Comparison of ENCODE assay signal across 9 cellular contexts in the genomic region with DNA sequence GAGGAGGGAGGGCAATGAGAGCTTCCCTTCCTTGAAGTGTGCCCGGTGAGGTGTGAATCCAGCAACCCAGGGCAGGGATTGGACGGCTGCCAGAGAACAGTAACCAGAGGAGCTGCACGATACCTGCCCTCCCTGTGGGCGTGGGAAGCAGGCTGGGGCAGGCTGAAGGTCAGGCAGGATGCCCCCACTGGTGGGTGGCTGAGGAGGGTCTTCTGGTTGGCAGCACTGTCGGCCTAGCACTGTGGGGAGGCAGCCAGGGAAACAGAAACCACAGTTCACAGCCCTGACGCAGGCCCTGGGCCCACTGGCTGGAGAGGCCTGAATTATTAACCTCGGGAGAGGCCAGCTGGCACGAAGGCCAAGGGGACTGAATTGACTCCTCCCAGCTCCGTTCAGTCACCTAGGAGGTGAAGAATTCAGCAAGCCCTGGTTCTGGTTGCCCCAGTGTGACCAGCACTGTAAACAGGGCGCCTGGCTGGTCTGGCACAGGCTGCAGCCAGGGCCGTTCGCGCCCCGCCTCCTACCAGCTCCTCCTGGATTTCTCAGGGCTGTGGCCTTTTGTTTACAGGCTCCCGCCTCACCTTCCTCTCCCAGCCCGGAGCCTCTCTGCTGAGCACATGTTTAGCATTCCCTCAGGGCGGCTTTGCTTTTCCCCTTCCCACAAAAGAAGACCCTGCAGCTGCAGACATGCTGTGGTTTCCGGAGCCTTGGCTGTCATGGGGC.
A peak's percentile ranks its signal among the peaks of the same experiment; 100 is the strongest.
DNase-seq lines count a peak whose midpoint lies in the region; ATAC-seq and TF ChIP-seq lines count a peak whose summit lies in the region.
"Had no signal": no experiment of that assay in that cellular context is flagged by ENCODE, and none has a peak within 500 bp of the region (broad histone marks: within the 10 kb centered on the region; RNA-seq: fewer than 3 reads in every experiment).

No MANE protein-coding gene starts in this region.

- H3K9me3 ChIP-seq in RWPE2 (ENCODE audit: severe bottlenecking) (no peaks in the 10 kb centered on the region), left ventricle myocardium inferior (replicated peaks) (no peaks in the 10 kb centered on the region)
- H3K9me3 ChIP-seq: ascending aorta had no signal

- no peak overlapping the region for H3K27ac Mint-ChIP-seq in activated T-helper 2 cell treated with anti-CD3 and anti-CD28 coated beads, Interferon-gamma antibody, Interleukin-2, Interleukin-4, amounts not matched to agents 10 μg/mL and 5 μg/mL and 100 μg/mL, durations not matched to agents 14 hours and 24 hours and 36 hours
- no peak overlapping the region for H3K27ac Mint-ChIP-seq in activated naive CD4-positive, alpha-beta T cell treated with anti-CD3 and anti-CD28 coated beads for 36 hours

- H3K4me1 ChIP-seq in RWPE2 (ENCODE audit: insufficient read depth, poor library complexity, severe bottlenecking) (peaks cover 18% of the 10 kb centered on the region), left ventricle myocardium inferior (peaks cover 46% of the 10 kb centered on the region)

- no peak overlapping the region for H3K4me3 ChIP-seq in RWPE2 (ENCODE audit: severe bottlenecking)
- H3K4me3 ChIP-seq in left ventricle myocardium inferior = peak overlapping the region; percentile 31

- H3K27me3 ChIP-seq in RWPE2 (ENCODE audit: insufficient read depth, poor library complexity, severe bottlenecking) (no peaks in the 10 kb centered on the region), left ventricle myocardium inferior (ENCODE audit: low read depth) (no peaks in the 10 kb centered on the region)
- H3K27me3 ChIP-seq: ascending aorta had no signal

- ATAC-seq in HG03135 (IDR thresholded peaks at IDR 0.05; ENCODE audit: unreplicated experiment) (peak; percentile 72), RWPE2 (ENCODE audit: low read depth) (peak; percentile 79), sciatic nerve (peak; percentile 76), GM21576 (IDR thresholded peaks at IDR 0.05; ENCODE audit: unreplicated experiment) (no peak)

- DNase-seq in G401 (ENCODE audit: low spot score) (peak; percentile 51), RWPE2 (ENCODE audit: low spot score) (peak; percentile 81), left ventricle myocardium inferior (peak; percentile 54), sciatic nerve (ENCODE audit: low spot score) (peak; percentile 67)
- DNase-seq in activated T-helper 2 cell treated with anti-CD3 and anti-CD28 coated beads, Interferon-gamma antibody, Interleukin-2, Interleukin-4, amounts not matched to agents 10 μg/mL and 5 μg/mL and 100 μg/mL, durations not matched to agents 14 hours and 24 hours and 36 hours (ENCODE audit: low spot score) = no peak
- DNase-seq in activated naive CD4-positive, alpha-beta T cell treated with anti-CD3 and anti-CD28 coated beads for 36 hours = no peak

- in situ Hi-C loops in G401 (cut with HindIII; ENCODE audit: low sequenced_read_pairs) = no loop called here

- no peaks in the 10 kb centered on the region for H3K27me3 Mint-ChIP-seq in activated T-helper 2 cell treated with anti-CD3 and anti-CD28 coated beads, Interferon-gamma antibody, Interleukin-2, Interleukin-4, amounts not matched to agents 10 μg/mL and 5 μg/mL and 100 μg/mL, durations not matched to agents 14 hours and 24 hours and 36 hours (ENCODE audit: low read depth)
- H3K27me3 Mint-ChIP-seq in activated naive CD4-positive, alpha-beta T cell treated with anti-CD3 and anti-CD28 coated beads for 36 hours (ENCODE audit: low read depth) = no peaks in the 10 kb centered on the region

- no peaks in the 10 kb centered on the region for H3K36me3 Mint-ChIP-seq in activated T-helper 2 cell treated with anti-CD3 and anti-CD28 coated beads, Interferon-gamma antibody, Interleukin-2, Interleukin-4, amounts not matched to agents 10 μg/mL and 5 μg/mL and 100 μg/mL, durations not matched to agents 14 hours and 24 hours and 36 hours (ENCODE audit: low read depth)
- no peaks in the 10 kb centered on the region for H3K36me3 Mint-ChIP-seq in activated naive CD4-positive, alpha-beta T cell treated with anti-CD3 and anti-CD28 coated beads for 36 hours (ENCODE audit: low read depth)

- H3K27ac ChIP-seq in RWPE2 (ENCODE audit: poor library complexity, severe bottlenecking) = no peak overlapping the region
- peak overlapping the region; percentile 68 for H3K27ac ChIP-seq in left ventricle myocardium inferior (replicated peaks)

- intact Hi-C loops in left ventricle myocardium inferior (cut with micrococcal nuclease) (no loop called here), sciatic nerve (cut with DNase I) (no loop called here)
- intact Hi-C loops in activated T-helper 2 cell treated with anti-CD3 and anti-CD28 coated beads, Interferon-gamma antibody, Interleukin-2, Interleukin-4, amounts not matched to agents 10 μg/mL and 5 μg/mL and 100 μg/mL, durations not matched to agents 14 hours and 24 hours and 36 hours (cut with micrococcal nuclease) = no loop called here
- intact Hi-C loops in activated naive CD4-positive, alpha-beta T cell treated with anti-CD3 and anti-CD28 coated beads for 36 hours (cut with micrococcal nuclease) = no loop called here

- no peak overlapping the region for H3K4me3 Mint-ChIP-seq in activated T-helper 2 cell treated with anti-CD3 and anti-CD28 coated beads, Interferon-gamma antibody, Interleukin-2, Interleukin-4, amounts not matched to agents 10 μg/mL and 5 μg/mL and 100 μg/mL, durations not matched to agents 14 hours and 24 hours and 36 hours (ENCODE audit: low read depth)
- H3K4me3 Mint-ChIP-seq in activated naive CD4-positive, alpha-beta T cell treated with anti-CD3 and anti-CD28 coated beads for 36 hours = no peak overlapping the region

- CTCF ChIA-PET in activated naive CD4-positive, alpha-beta T cell treated with anti-CD3 and anti-CD28 coated beads for 36 hours (lab: Charles Lee) = interaction anchor here (0.5 to 0.6 kb wide), 2 partner anchors 20 to 1976 kb away, joined by 3 to 4 read pairs; no protein-coding TSS in a partner anchor

- H3K36me3 ChIP-seq in RWPE2 (ENCODE audit: low read depth) (no peaks in the 10 kb centered on the region), left ventricle myocardium inferior (no peaks in the 10 kb centered on the region)
- H3K36me3 ChIP-seq: ascending aorta had no signal

- H3K9me3 Mint-ChIP-seq in activated T-helper 2 cell treated with anti-CD3 and anti-CD28 coated beads, Interferon-gamma antibody, Interleukin-2, Interleukin-4, amounts not matched to agents 10 μg/mL and 5 μg/mL and 100 μg/mL, durations not matched to agents 14 hours and 24 hours and 36 hours = no peaks in the 10 kb centered on the region
- no peaks in the 10 kb centered on the region for H3K9me3 Mint-ChIP-seq in activated naive CD4-positive, alpha-beta T cell treated with anti-CD3 and anti-CD28 coated beads for 36 hours

- TF ChIP-seq CTCF in RWPE2 (IDR thresholded peaks at IDR 0.05; ENCODE audit: poor library complexity, severe bottlenecking) = no peak
- TF ChIP-seq CTCF in left ventricle myocardium inferior (IDR thresholded peaks at IDR 0.05; ENCODE audit: borderline replicate concordance) = no peak

- peaks cover 5% of the 10 kb centered on the region for H3K4me1 Mint-ChIP-seq in activated T-helper 2 cell treated with anti-CD3 and anti-CD28 coated beads, Interferon-gamma antibody, Interleukin-2, Interleukin-4, amounts not matched to agents 10 μg/mL and 5 μg/mL and 100 μg/mL, durations not matched to agents 14 hours and 24 hours and 36 hours (ENCODE audit: low read depth)
- no peaks in the 10 kb centered on the region for H3K4me1 Mint-ChIP-seq in activated naive CD4-positive, alpha-beta T cell treated with anti-CD3 and anti-CD28 coated beads for 36 hours (ENCODE audit: low read depth)

Comparison
In these comparisons a context has a peak if more than half of its experiments do, and no peak if none do; other contexts are left out.
1. DNase-seq: peak in G401 (single experiment), RWPE2 (single experiment), left ventricle myocardium inferior (single experiment) and sciatic nerve (single experiment); none in activated T-helper 2 cell treated with anti-CD3 and anti-CD28 coated beads, Interferon-gamma antibody, Interleukin-2, Interleukin-4, amounts not matched to agents 10 μg/mL and 5 μg/mL and 100 μg/mL, durations not matched to agents 14 hours and 24 hours and 36 hours (single experiment) and activated naive CD4-positive, alpha-beta T cell treated with anti-CD3 and anti-CD28 coated beads for 36 hours (single experiment).